14 cellular contexts compared by ENCODE assay signal in the genomic region with DNA sequence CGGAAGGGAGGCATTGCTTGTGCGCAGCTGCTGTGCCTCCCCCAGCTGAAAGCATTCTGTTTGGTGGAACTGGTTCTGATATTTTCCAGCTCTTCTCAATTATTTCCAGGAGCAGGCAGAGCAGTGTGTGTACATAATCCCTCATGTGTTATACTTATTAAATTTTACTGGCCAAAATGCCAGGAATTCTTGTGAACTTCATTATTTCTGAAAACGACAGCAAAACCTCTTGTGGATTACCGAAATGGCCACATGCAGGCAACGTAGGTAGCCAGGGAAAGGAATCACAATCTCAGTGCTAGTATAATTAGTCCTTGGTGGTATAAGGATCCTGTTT.
DNase-seq lines count a peak whose midpoint lies in the region; ATAC-seq and TF ChIP-seq lines count a peak whose summit lies in the region.
"Had no signal": no experiment of that assay in that cellular context is flagged by ENCODE, and none has a peak within 500 bp of the region (broad histone marks: within the 10 kb centered on the region; RNA-seq: fewer than 3 reads in every experiment).

No MANE protein-coding gene starts in this region.

- peak overlapping the region; percentile 9; the same call in 1 of the 2 replicates for H3K9ac ChIP-seq in iPS-20b (ENCODE audit: low read depth, low read length)
- no peak overlapping the region for H3K9ac ChIP-seq in colonic mucosa (ENCODE audit: low read depth in 2 of 2, low read length in 2 of 2)

- H3K4me1 ChIP-seq in iPS-20b (ENCODE audit: insufficient read depth, low read length) (peaks cover 18% of the 10 kb centered on the region; the same call in 1 of the 2 replicates), colonic mucosa (no peaks in the 10 kb centered on the region)

- H3K27ac ChIP-seq in iPS-20b (ENCODE audit: low read length), result peak overlapping the region; percentile 35
- no peak overlapping the region for H3K27ac ChIP-seq in colonic mucosa
- H3K27ac ChIP-seq: neutrophil had no signal

- no peaks in the 10 kb centered on the region for H3K9me3 Mint-ChIP-seq in activated CD4-positive, alpha-beta T cell treated with anti-CD3 and anti-CD28 coated beads, Interleukin-2, amount 10 ng/mL, durations not matched to agents 7 days and 5 days
- no peaks in the 10 kb centered on the region for H3K9me3 Mint-ChIP-seq in activated CD8-positive, alpha-beta T cell treated with anti-CD3 and anti-CD28 coated beads, Interleukin-2, amount 10 ng/mL, durations not matched to agents 7 days and 5 days (ENCODE audit: insufficient read depth)
- peaks cover 4 to 7% of the 10 kb centered on the region in 2 donors for H3K9me3 Mint-ChIP-seq in stimulated activated naive CD8-positive, alpha-beta T cell treated with anti-CD3 and anti-CD28 coated beads, Interleukin-15, amount 100 ng/mL, for 72 hours

- intact Hi-C loops in colonic mucosa (cut with DNase I), result no loop called here

- no peak for DNase-seq in activated CD4-positive, alpha-beta T cell treated with anti-CD3 and anti-CD28 coated beads, Interleukin-2, amount 10 ng/mL, durations not matched to agents 7 days and 5 days
- no peak for DNase-seq in activated CD4-positive, alpha-beta T cell treated with anti-CD3 and anti-CD28 coated beads, Interleukin-2, amount 50 U/mL, for 48 hours
- no peak for DNase-seq in activated CD8-positive, alpha-beta T cell treated with anti-CD3 and anti-CD28 coated beads, Interleukin-2, amount 10 ng/mL, durations not matched to agents 7 days and 5 days
- DNase-seq in stimulated activated naive CD8-positive, alpha-beta T cell treated with anti-CD3 and anti-CD28 coated beads, Interleukin-15, amount 100 ng/mL, for 72 hours, result no peak
- DNase-seq in DMS 273 treated with DMSO at 0.1 percent for 48 hours (lab: John Stamatoyannopoulos, UW) (no peak), colonic mucosa (no peak), HuH-7 (ENCODE audit: low spot score) (no peak)
- DNase-seq: activated CD4-positive, alpha-beta T cell treated with anti-CD3 and anti-CD28 coated beads for 48 hours; kidney glomerular epithelial cell; NCI-H2107; NK-92 treated with Interleukin-12 subunit alpha and Interleukin-12 subunit beta, amount 100 ng/mL, for 24 hours had no signal

- peak overlapping the region; percentile 43 for H3K4me3 Mint-ChIP-seq in activated CD4-positive, alpha-beta T cell treated with anti-CD3 and anti-CD28 coated beads, Interleukin-2, amount 10 ng/mL, durations not matched to agents 7 days and 5 days
- H3K4me3 Mint-ChIP-seq in activated CD8-positive, alpha-beta T cell treated with anti-CD3 and anti-CD28 coated beads, Interleukin-2, amount 10 ng/mL, durations not matched to agents 7 days and 5 days, result peak overlapping the region; percentile 37
- H3K4me3 Mint-ChIP-seq in stimulated activated naive CD8-positive, alpha-beta T cell treated with anti-CD3 and anti-CD28 coated beads, Interleukin-15, amount 100 ng/mL, for 72 hours, result peak overlapping the region; percentile 64 to 72

- peaks cover 50% of the 10 kb centered on the region for H3K36me3 Mint-ChIP-seq in activated CD4-positive, alpha-beta T cell treated with anti-CD3 and anti-CD28 coated beads, Interleukin-2, amount 10 ng/mL, durations not matched to agents 7 days and 5 days (ENCODE audit: low read depth)
- H3K36me3 Mint-ChIP-seq in activated CD8-positive, alpha-beta T cell treated with anti-CD3 and anti-CD28 coated beads, Interleukin-2, amount 10 ng/mL, durations not matched to agents 7 days and 5 days (ENCODE audit: low read depth), result peaks cover 52% of the 10 kb centered on the region

- no peak for ATAC-seq in activated CD8-positive, alpha-beta T cell treated with anti-CD3 and anti-CD28 coated beads, Interleukin-2, amount 10 ng/mL, durations not matched to agents 7 days and 5 days
- ATAC-seq in stimulated activated naive CD8-positive, alpha-beta T cell treated with anti-CD3 and anti-CD28 coated beads, Interleukin-15, amount 100 ng/mL, for 72 hours, result no peak

- POLR2A ChIA-PET in activated CD4-positive, alpha-beta T cell treated with anti-CD3 and anti-CD28 coated beads, Interleukin-2, amount 10 ng/mL, durations not matched to agents 7 days and 5 days (lab: Charles Lee), result no interaction called here
- POLR2A ChIA-PET in activated CD8-positive, alpha-beta T cell treated with anti-CD3 and anti-CD28 coated beads, Interleukin-2, amount 10 ng/mL, durations not matched to agents 7 days and 5 days (lab: Charles Lee), result no interaction called here

- H3K27me3 ChIP-seq in iPS-20b (ENCODE audit: insufficient read depth, low read length) (no peaks in the 10 kb centered on the region), colonic mucosa (no peaks in the 10 kb centered on the region)
- H3K27me3 ChIP-seq: neutrophil had no signal

- H3K36me3 ChIP-seq in iPS-20b (ENCODE audit: insufficient read depth, low read depth, low read length) (peaks cover 14% of the 10 kb centered on the region), colonic mucosa (no peaks in the 10 kb centered on the region)
- H3K36me3 ChIP-seq: neutrophil had no signal

- no peaks in the 10 kb centered on the region for H3K27me3 Mint-ChIP-seq in activated CD4-positive, alpha-beta T cell treated with anti-CD3 and anti-CD28 coated beads, Interleukin-2, amount 10 ng/mL, durations not matched to agents 7 days and 5 days
- H3K27me3 Mint-ChIP-seq in activated CD8-positive, alpha-beta T cell treated with anti-CD3 and anti-CD28 coated beads, Interleukin-2, amount 10 ng/mL, durations not matched to agents 7 days and 5 days (ENCODE audit: low read depth), result no peaks in the 10 kb centered on the region
- H3K27me3 Mint-ChIP-seq in stimulated activated naive CD8-positive, alpha-beta T cell treated with anti-CD3 and anti-CD28 coated beads, Interleukin-15, amount 100 ng/mL, for 72 hours, result no peaks in the 10 kb centered on the region

- H3K27ac Mint-ChIP-seq in activated CD4-positive, alpha-beta T cell treated with anti-CD3 and anti-CD28 coated beads, Interleukin-2, amount 10 ng/mL, durations not matched to agents 7 days and 5 days, result peak overlapping the region; percentile 87
- H3K27ac Mint-ChIP-seq in activated CD8-positive, alpha-beta T cell treated with anti-CD3 and anti-CD28 coated beads, Interleukin-2, amount 10 ng/mL, durations not matched to agents 7 days and 5 days, result peak overlapping the region; percentile 92
- peak overlapping the region; percentile 87 to 88 for H3K27ac Mint-ChIP-seq in stimulated activated naive CD8-positive, alpha-beta T cell treated with anti-CD3 and anti-CD28 coated beads, Interleukin-15, amount 100 ng/mL, for 72 hours

- H3K9me3 ChIP-seq in iPS-20b (ENCODE audit: insufficient read depth, low read depth, low read length) (no peaks in the 10 kb centered on the region), colonic mucosa (no peaks in the 10 kb centered on the region)
- H3K9me3 ChIP-seq: A549, neutrophil had no signal

- TF ChIP-seq CTCF in colonic mucosa (IDR thresholded peaks at IDR 0.05), result no peak

- peaks cover 61% of the 10 kb centered on the region for H3K4me1 Mint-ChIP-seq in activated CD4-positive, alpha-beta T cell treated with anti-CD3 and anti-CD28 coated beads, Interleukin-2, amount 10 ng/mL, durations not matched to agents 7 days and 5 days
- peaks cover 66% of the 10 kb centered on the region for H3K4me1 Mint-ChIP-seq in activated CD8-positive, alpha-beta T cell treated with anti-CD3 and anti-CD28 coated beads, Interleukin-2, amount 10 ng/mL, durations not matched to agents 7 days and 5 days (ENCODE audit: low read depth)
- H3K4me1 Mint-ChIP-seq in stimulated activated naive CD8-positive, alpha-beta T cell treated with anti-CD3 and anti-CD28 coated beads, Interleukin-15, amount 100 ng/mL, for 72 hours, result peaks cover 85% of the 10 kb centered on the region

- no peak overlapping the region; the same call in 1 of the 2 replicates for H3K4me3 ChIP-seq in iPS-20b (ENCODE audit: low read length)
- no peak overlapping the region for H3K4me3 ChIP-seq in colonic mucosa
- H3K4me3 ChIP-seq: A549 had no signal

- CTCF ChIA-PET in activated CD4-positive, alpha-beta T cell treated with anti-CD3 and anti-CD28 coated beads, Interleukin-2, amount 10 ng/mL, durations not matched to agents 7 days and 5 days (lab: Charles Lee), result no interaction called here
- CTCF ChIA-PET in activated CD8-positive, alpha-beta T cell treated with anti-CD3 and anti-CD28 coated beads, Interleukin-2, amount 10 ng/mL, durations not matched to agents 7 days and 5 days (lab: Charles Lee), result interaction anchor here (0.9 to 1.2 kb wide), 4 partner anchors 22 to 113 kb away, joined by 3 to 4 read pairs (median 4); no protein-coding TSS in a partner anchor
